ENCODE assay signal across 20 cellular contexts in the genomic region with DNA sequence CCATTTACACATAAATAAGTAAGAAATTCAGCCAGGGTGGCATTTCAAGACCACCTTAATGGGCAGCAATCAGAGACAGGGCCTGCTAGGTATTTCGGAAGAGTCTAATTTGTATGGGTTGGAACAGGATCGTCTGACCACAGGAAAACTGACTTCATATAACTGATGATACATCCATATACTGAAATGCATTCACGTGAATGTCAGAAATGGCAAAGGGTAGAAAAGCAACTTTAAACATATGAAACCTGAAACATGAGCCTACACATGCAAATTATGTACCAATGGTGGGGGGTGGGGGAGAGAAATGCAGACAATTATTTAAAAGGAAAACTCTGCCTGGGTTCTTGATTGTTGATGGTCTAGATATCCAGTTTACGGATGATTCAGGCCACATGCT.
DNase-seq lines count a peak whose midpoint lies in the region; ATAC-seq and TF ChIP-seq lines count a peak whose summit lies in the region.
"Had no signal": no experiment of that assay in that cellular context is flagged by ENCODE, and none has a peak within 500 bp of the region (broad histone marks: within the 10 kb centered on the region; RNA-seq: fewer than 3 reads in every experiment).

No MANE protein-coding gene starts in this region.

- intact Hi-C loops in ovary (cut with DNase I), result no loop called here

- H3K36me3 ChIP-seq in ovary, result no peaks in the 10 kb centered on the region

- ATAC-seq in stimulated activated naive CD8-positive, alpha-beta T cell treated with anti-CD3 and anti-CD28 coated beads, Interleukin-15, Interleukin-2, amounts not matched to agents 100 U/mL and 50 U/mL, for 24 hours, result no peak
- ATAC-seq in T-helper 17 cell, result no peak
- ATAC-seq: heart right ventricle; K562; natural killer cell treated with Interleukin-12 subunit alpha and Interleukin-12 subunit beta and Interleukin-15 and Interleukin-18, amount 100 ng/mL, for 72 hours had no signal

- no peak for TF ChIP-seq EP300 in ovary (IDR thresholded peaks at IDR 0.05)

- H3K27me3 Mint-ChIP-seq in stimulated activated naive CD8-positive, alpha-beta T cell treated with anti-CD3 and anti-CD28 coated beads, Interleukin-15, Interleukin-2, amounts not matched to agents 100 ng/mL and 50 ng/mL, for 24 hours, result no peaks in the 10 kb centered on the region
- H3K27me3 Mint-ChIP-seq in T-helper 17 cell, result no peaks in the 10 kb centered on the region
- H3K27me3 Mint-ChIP-seq: natural killer cell treated with Interleukin-12 subunit alpha and Interleukin-12 subunit beta and Interleukin-15 and Interleukin-18, amount 100 ng/mL, for 72 hours had no signal

- H3K36me3 Mint-ChIP-seq in stimulated activated naive CD8-positive, alpha-beta T cell treated with anti-CD3 and anti-CD28 coated beads, Interleukin-15, Interleukin-2, amounts not matched to agents 100 ng/mL and 50 ng/mL, for 24 hours (ENCODE audit: low read depth), result peaks cover 70% of the 10 kb centered on the region
- H3K36me3 Mint-ChIP-seq in T-helper 17 cell (ENCODE audit: low read depth), result peaks cover 9% of the 10 kb centered on the region

- no peak for DNase-seq in stimulated activated naive CD8-positive, alpha-beta T cell treated with anti-CD3 and anti-CD28 coated beads, Interleukin-15, Interleukin-2, amounts not matched to agents 100 U/mL and 50 U/mL, for 24 hours
- no peak for DNase-seq in T-helper 17 cell
- peak; percentile 45 for DNase-seq in iris pigment epithelial cell (ENCODE audit: low read depth)
- DNase-seq in pons (ENCODE audit: low spot score), result no peak
- no peak for DNase-seq in retina
- no peak for DNase-seq in KBM-7
- no peak for DNase-seq in ovary
- DNase-seq: activated CD4-positive, CD25-positive, alpha-beta regulatory T cell; activated CD8-positive, alpha-beta memory T cell treated with anti-CD3 and anti-CD28 coated beads for 24 hours; amniotic stem cell; dermis blood vessel endothelial cell; HCEC 1CT; heart right ventricle; NCI-H146; NCI-H2171; NCI-H524 treated with DMSO at 0.1 percent for 48 hours; posterior cingulate gyrus had no signal

- in situ Hi-C loops in KBM-7 (cut with MboI; ENCODE audit: low pct_unique_long_range_greater_than_20kb, low sequenced_read_pairs), result no loop called here

- H3K4me3 ChIP-seq in ovary, result no peak overlapping the region
- H3K4me3 ChIP-seq: heart right ventricle, K562 had no signal

- no peak for TF ChIP-seq CTCF in ovary (IDR thresholded peaks at IDR 0.05)

- H3K4me3 Mint-ChIP-seq in stimulated activated naive CD8-positive, alpha-beta T cell treated with anti-CD3 and anti-CD28 coated beads, Interleukin-15, Interleukin-2, amounts not matched to agents 100 ng/mL and 50 ng/mL, for 24 hours, result no peak overlapping the region
- H3K4me3 Mint-ChIP-seq in T-helper 17 cell, result no peak overlapping the region
- H3K4me3 Mint-ChIP-seq: natural killer cell treated with Interleukin-12 subunit alpha and Interleukin-12 subunit beta and Interleukin-15 and Interleukin-18, amount 100 ng/mL, for 72 hours had no signal

- 90 to 93% (median 92%) methylated on average over 4 of the region's 4 CpGs for WGBS in ovary, 3 donors

- H3K9me3 ChIP-seq in T-helper 17 cell (ENCODE audit: control insufficient read depth, low read length, poor library complexity, severe bottlenecking), result no peaks in the 10 kb centered on the region
- no peaks in the 10 kb centered on the region for H3K9me3 ChIP-seq in ovary
- H3K9me3 ChIP-seq: heart right ventricle had no signal

- peaks cover 8% of the 10 kb centered on the region for H3K4me1 ChIP-seq in ovary (ENCODE audit: insufficient read depth)

- H3K27ac ChIP-seq in ovary, result no peak overlapping the region
- H3K27ac ChIP-seq: heart right ventricle had no signal

- no peaks in the 10 kb centered on the region for H3K9me3 Mint-ChIP-seq in stimulated activated naive CD8-positive, alpha-beta T cell treated with anti-CD3 and anti-CD28 coated beads, Interleukin-15, Interleukin-2, amounts not matched to agents 100 ng/mL and 50 ng/mL, for 24 hours
- H3K9me3 Mint-ChIP-seq: natural killer cell treated with Interleukin-12 subunit alpha and Interleukin-12 subunit beta and Interleukin-15 and Interleukin-18, amount 100 ng/mL, for 72 hours had no signal

- no peaks in the 10 kb centered on the region for H3K27me3 ChIP-seq in ovary
- H3K27me3 ChIP-seq: heart right ventricle had no signal

- peak overlapping the region; percentile 27 for H3K27ac Mint-ChIP-seq in stimulated activated naive CD8-positive, alpha-beta T cell treated with anti-CD3 and anti-CD28 coated beads, Interleukin-15, Interleukin-2, amounts not matched to agents 100 ng/mL and 50 ng/mL, for 24 hours
- peak overlapping the region; percentile 45 for H3K27ac Mint-ChIP-seq in T-helper 17 cell

- peaks cover 55% of the 10 kb centered on the region for H3K4me1 Mint-ChIP-seq in stimulated activated naive CD8-positive, alpha-beta T cell treated with anti-CD3 and anti-CD28 coated beads, Interleukin-15, Interleukin-2, amounts not matched to agents 100 ng/mL and 50 ng/mL, for 24 hours (ENCODE audit: low read depth)
- H3K4me1 Mint-ChIP-seq in T-helper 17 cell, result peaks cover 27% of the 10 kb centered on the region

- no peak for TF ChIP-seq POLR2A in ovary (IDR thresholded peaks at IDR 0.05)
